Comparison of ENCODE assay signal across 10 cellular contexts in the genomic region with DNA sequence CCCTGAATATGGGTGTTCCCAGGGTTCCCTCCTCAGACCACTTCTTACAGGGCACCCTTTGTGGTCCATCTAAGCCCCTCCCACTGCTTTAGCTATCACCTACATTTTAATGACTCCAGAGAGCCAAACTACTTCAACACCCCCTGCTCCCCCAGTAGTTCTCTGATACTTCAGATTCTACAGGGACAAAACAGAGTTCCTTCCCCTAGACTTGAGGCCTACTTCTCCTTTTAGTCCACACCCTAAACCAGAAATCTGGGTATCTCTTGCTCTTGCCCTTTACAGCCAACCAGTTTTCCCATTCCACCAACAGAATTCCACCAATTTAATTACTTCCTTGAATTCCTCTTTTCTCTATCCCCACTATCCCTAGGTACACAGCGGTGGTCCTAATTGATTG.
A peak's percentile ranks its signal among the peaks of the same experiment; 100 is the strongest.
DNase-seq lines count a peak whose midpoint lies in the region; ATAC-seq lines count a peak whose summit lies in the region.
"Had no signal": no experiment of that assay in that cellular context is flagged by ENCODE, and none has a peak within 500 bp of the region (broad histone marks: within the 10 kb centered on the region; RNA-seq: fewer than 3 reads in every experiment).

No MANE protein-coding gene starts in this region.

- H3K36me3 Mint-ChIP-seq in T-helper 1 cell treated with Interleukin-12 subunit alpha and Interleukin-12 subunit beta and Interleukin-4 antibody, amounts not matched to agents 30 μg/mL and 1 μg/mL, for 36 hours (ENCODE audit: low read depth) = peaks cover 22% of the 10 kb centered on the region
- peaks cover 32% of the 10 kb centered on the region for H3K36me3 Mint-ChIP-seq in dendritic cell treated with granulocyte-macrophage colony-stimulating factor and Interleukin-4, amounts not matched to agents 40 ng/mL and 50 ng/mL, for 4 days (ENCODE audit: low read depth)
- H3K36me3 Mint-ChIP-seq in stimulated activated effector memory CD8-positive, alpha-beta T cell treated with anti-CD3 and anti-CD28 coated beads, Interleukin-12 subunit alpha, Interleukin-12 subunit beta, amount 100 ng/mL, for 72 hours = peaks cover 45% of the 10 kb centered on the region

- no peak overlapping the region for H3K4me3 Mint-ChIP-seq in T-helper 1 cell treated with Interleukin-12 subunit alpha and Interleukin-12 subunit beta and Interleukin-4 antibody, amounts not matched to agents 30 μg/mL and 1 μg/mL, for 36 hours
- peak overlapping the region; percentile 90 for H3K4me3 Mint-ChIP-seq in dendritic cell treated with granulocyte-macrophage colony-stimulating factor and Interleukin-4, amounts not matched to agents 40 ng/mL and 50 ng/mL, for 4 days
- H3K4me3 Mint-ChIP-seq in stimulated activated effector memory CD8-positive, alpha-beta T cell treated with anti-CD3 and anti-CD28 coated beads, Interleukin-12 subunit alpha, Interleukin-12 subunit beta, amount 100 ng/mL, for 72 hours = peak overlapping the region; percentile 81

- DNase-seq in T-helper 1 cell (no peak), NCI-H69 (lab: John Stamatoyannopoulos, UW) (peak; percentile 25), NCI-H1092 treated with DMSO at 0.1 percent for 48 hours (lab: John Stamatoyannopoulos, UW) (no peak), cerebellar nuclear complex (lab: John Stamatoyannopoulos, UW) (no peak), amygdala (lab: John Stamatoyannopoulos, UW) (no peak)
- DNase-seq in stimulated activated effector memory CD8-positive, alpha-beta T cell treated with anti-CD3 and anti-CD28 coated beads, Interleukin-12 subunit alpha, Interleukin-12 subunit beta, amount 100 ng/mL, for 72 hours (ENCODE audit: low spot score in 2 of 2) = no peak
- DNase-seq: activated CD8-positive, alpha-beta memory T cell treated with anti-CD3 and anti-CD28 coated beads, Interleukin-2, amount 10 ng/mL, durations not matched to agents 7 days and 5 days had no signal

- H3K4me1 Mint-ChIP-seq in T-helper 1 cell treated with Interleukin-12 subunit alpha and Interleukin-12 subunit beta and Interleukin-4 antibody, amounts not matched to agents 30 μg/mL and 1 μg/mL, for 36 hours (ENCODE audit: low read depth) = peaks cover 38% of the 10 kb centered on the region
- H3K4me1 Mint-ChIP-seq in dendritic cell treated with granulocyte-macrophage colony-stimulating factor and Interleukin-4, amounts not matched to agents 40 ng/mL and 50 ng/mL, for 4 days (ENCODE audit: low read depth) = peaks cover 57% of the 10 kb centered on the region
- H3K4me1 Mint-ChIP-seq in stimulated activated effector memory CD8-positive, alpha-beta T cell treated with anti-CD3 and anti-CD28 coated beads, Interleukin-12 subunit alpha, Interleukin-12 subunit beta, amount 100 ng/mL, for 72 hours = peaks cover 44% of the 10 kb centered on the region

- H3K27ac Mint-ChIP-seq in T-helper 1 cell treated with Interleukin-12 subunit alpha and Interleukin-12 subunit beta and Interleukin-4 antibody, amounts not matched to agents 30 μg/mL and 1 μg/mL, for 36 hours = peak overlapping the region; percentile 4
- peak overlapping the region; percentile 85 for H3K27ac Mint-ChIP-seq in dendritic cell treated with granulocyte-macrophage colony-stimulating factor and Interleukin-4, amounts not matched to agents 40 ng/mL and 50 ng/mL, for 4 days
- H3K27ac Mint-ChIP-seq in stimulated activated effector memory CD8-positive, alpha-beta T cell treated with anti-CD3 and anti-CD28 coated beads, Interleukin-12 subunit alpha, Interleukin-12 subunit beta, amount 100 ng/mL, for 72 hours = peak overlapping the region; percentile 87
- H3K27ac Mint-ChIP-seq: activated CD8-positive, alpha-beta memory T cell treated with anti-CD3 and anti-CD28 coated beads, Interleukin-2, amount 10 ng/mL, durations not matched to agents 7 days and 5 days had no signal

- H3K9me3 Mint-ChIP-seq in T-helper 1 cell treated with Interleukin-12 subunit alpha and Interleukin-12 subunit beta and Interleukin-4 antibody, amounts not matched to agents 30 μg/mL and 1 μg/mL, for 36 hours = no peaks in the 10 kb centered on the region
- H3K9me3 Mint-ChIP-seq in dendritic cell treated with granulocyte-macrophage colony-stimulating factor and Interleukin-4, amounts not matched to agents 40 ng/mL and 50 ng/mL, for 4 days = no peaks in the 10 kb centered on the region
- H3K9me3 Mint-ChIP-seq in stimulated activated effector memory CD8-positive, alpha-beta T cell treated with anti-CD3 and anti-CD28 coated beads, Interleukin-12 subunit alpha, Interleukin-12 subunit beta, amount 100 ng/mL, for 72 hours = no peaks in the 10 kb centered on the region

- no peak for ATAC-seq in stimulated activated effector memory CD8-positive, alpha-beta T cell treated with anti-CD3 and anti-CD28 coated beads, Interleukin-12 subunit alpha, Interleukin-12 subunit beta, amount 100 ng/mL, for 72 hours
- ATAC-seq: activated CD8-positive, alpha-beta memory T cell treated with anti-CD3 and anti-CD28 coated beads, Interleukin-2, amount 10 ng/mL, durations not matched to agents 7 days and 5 days; sciatic nerve had no signal

- intact Hi-C loops in dendritic cell treated with granulocyte-macrophage colony-stimulating factor and Interleukin-4, amounts not matched to agents 40 ng/mL and 50 ng/mL, for 4 days (cut with micrococcal nuclease) = loop anchor here (2.0 kb wide), 1 partner anchor 40 kb away; no protein-coding TSS in a partner anchor

- H3K27me3 Mint-ChIP-seq in T-helper 1 cell treated with Interleukin-12 subunit alpha and Interleukin-12 subunit beta and Interleukin-4 antibody, amounts not matched to agents 30 μg/mL and 1 μg/mL, for 36 hours (ENCODE audit: low read depth) = peaks cover 3% of the 10 kb centered on the region
- peaks cover 5% of the 10 kb centered on the region for H3K27me3 Mint-ChIP-seq in dendritic cell treated with granulocyte-macrophage colony-stimulating factor and Interleukin-4, amounts not matched to agents 40 ng/mL and 50 ng/mL, for 4 days

Comparison
In these comparisons a context has a peak if more than half of its experiments do, and no peak if none do; other contexts are left out.
1. H3K27ac Mint-ChIP-seq: peak in every context shown above with its lines; median percentile 87 in stimulated activated effector memory CD8-positive, alpha-beta T cell treated with anti-CD3 and anti-CD28 coated beads, Interleukin-12 subunit alpha, Interleukin-12 subunit beta, amount 100 ng/mL, for 72 hours; 85 in dendritic cell treated with granulocyte-macrophage colony-stimulating factor and Interleukin-4, amounts not matched to agents 40 ng/mL and 50 ng/mL, for 4 days; 4 in T-helper 1 cell treated with Interleukin-12 subunit alpha and Interleukin-12 subunit beta and Interleukin-4 antibody, amounts not matched to agents 30 μg/mL and 1 μg/mL, for 36 hours.